In the genomic region with DNA sequence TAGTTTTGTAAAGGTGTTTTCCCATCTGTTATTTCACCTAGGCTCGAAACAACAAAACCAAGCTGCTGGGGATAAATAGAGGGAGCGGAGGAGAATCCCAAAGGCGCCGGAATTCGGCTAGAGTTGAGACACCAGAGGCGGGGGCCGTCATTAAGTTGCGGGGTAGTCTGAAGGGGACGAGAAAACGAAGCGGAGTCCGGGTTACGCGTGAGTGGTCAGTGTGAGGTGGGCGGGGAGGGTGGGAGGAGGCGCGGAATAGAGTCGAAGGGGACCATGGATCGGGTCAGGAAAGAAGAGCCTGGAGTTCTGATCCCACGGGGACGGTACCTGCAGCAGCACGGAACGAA, we compare ENCODE assay signal across 1 cellular context.
TF ChIP-seq lines count a peak whose summit lies in the region.

No MANE protein-coding gene starts in this region.

TF ChIP-seq in liver, 16 proteins besides CTCF, POLR2A, EP300 and RAD21 (continued from another document):
- no peak for TF ChIP-seq JUND (IDR thresholded peaks at IDR 0.05)
- TF ChIP-seq EGR1 (IDR thresholded peaks at IDR 0.05; ENCODE audit: low read depth in 2 of 2): no peak
- TF ChIP-seq NR2F2 (IDR thresholded peaks at IDR 0.05): no peak
- TF ChIP-seq SP1 (IDR thresholded peaks at IDR 0.05): no peak
- no peak for TF ChIP-seq FOXA1 (IDR thresholded peaks at IDR 0.05)
- TF ChIP-seq GABPA (IDR thresholded peaks at IDR 0.05 in 1 of 2, conservative IDR thresholded peaks at IDR 0.05 in 1 of 2): no peak
- no peak for TF ChIP-seq ZBTB33 (IDR thresholded peaks at IDR 0.05)
- TF ChIP-seq HNF4A (conservative IDR thresholded peaks at IDR 0.05): no peak
- no peak for TF ChIP-seq RXRA (IDR thresholded peaks at IDR 0.05)
- TF ChIP-seq TAF1 (conservative IDR thresholded peaks at IDR 0.05): no peak
